ENCODE assay signal across 9 cellular contexts in the genomic region with DNA sequence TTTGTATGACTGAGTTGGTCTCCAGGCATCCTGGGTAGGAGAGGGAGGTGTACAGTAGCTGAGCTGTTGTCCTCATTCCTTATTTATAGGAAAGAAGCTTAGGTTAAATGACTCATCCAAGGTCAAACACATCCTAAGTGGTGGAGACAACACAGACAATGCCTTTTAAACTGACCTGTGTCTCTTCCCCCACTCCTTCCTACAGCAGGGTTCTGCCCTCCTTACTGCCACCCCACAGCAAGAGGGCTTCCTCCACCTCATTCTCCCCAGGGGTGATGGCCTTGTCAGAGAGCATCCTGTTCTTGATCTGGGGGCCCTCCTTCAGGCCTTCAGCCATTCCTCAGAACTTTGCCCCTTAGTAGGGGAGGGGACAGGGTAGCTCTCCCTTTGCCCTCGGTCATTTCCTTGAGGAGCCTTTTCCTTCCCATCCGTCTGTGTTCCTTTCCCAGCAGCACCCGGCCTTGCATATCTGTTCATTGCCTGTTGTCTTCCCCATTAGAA. TPM values are rescaled to one million over a fixed set of nuclear protein-coding genes. Genes with fewer than 3 reads are reported as not detected.
DNase-seq lines count a peak whose midpoint lies in the region; ATAC-seq and TF ChIP-seq lines count a peak whose summit lies in the region.
"Had no signal": no experiment of that assay in that cellular context is flagged by ENCODE, and none has a peak within 500 bp of the region (broad histone marks: within the 10 kb centered on the region; RNA-seq: fewer than 3 reads in every experiment).

No MANE protein-coding gene starts in this region.

- peaks cover 0 to 12% (median 4%) of the 10 kb centered on the region in 3 donors for H3K36me3 Mint-ChIP-seq in immature natural killer cell

- H3K27me3 ChIP-seq in Peyer's patch = no peaks in the 10 kb centered on the region
- no peaks in the 10 kb centered on the region for H3K27me3 ChIP-seq in fibroblast of lung (ENCODE audit: control insufficient read depth, insufficient read depth, low read length)
- H3K27me3 ChIP-seq in gastrocnemius medialis = no peaks in the 10 kb centered on the region

- in situ Hi-C loops in gastrocnemius medialis (cut with MboI; ENCODE audit: low sequenced_read_pairs in 4 of 4) = loop anchor here in 1 of 4 donors (10.0 kb wide), 1 partner anchor 62 kb away; the partner anchor contains the start of gene GARRE1

- peak; percentile 37 to 49 for ATAC-seq in gastrocnemius medialis
- no peak for ATAC-seq in sciatic nerve
- no peak for ATAC-seq in HG03571 (IDR thresholded peaks at IDR 0.05; ENCODE audit: unreplicated experiment)

- no peak overlapping the region for H3K9ac ChIP-seq in fibroblast of lung (ENCODE audit: insufficient read depth, low read length)

- peaks cover 43 to 48% of the 10 kb centered on the region in 2 donors for H3K4me1 Mint-ChIP-seq in immature natural killer cell

- H3K27ac Mint-ChIP-seq in immature natural killer cell = peak overlapping the region in 3 of 6 donors; percentile 18 to 62 (median 28)

- H3K9me3 ChIP-seq in Peyer's patch = no peaks in the 10 kb centered on the region
- H3K9me3 ChIP-seq in fibroblast of lung (ENCODE audit: control insufficient read depth, insufficient read depth, low read depth, low read length) = no peaks in the 10 kb centered on the region
- no peaks in the 10 kb centered on the region for H3K9me3 ChIP-seq in gastrocnemius medialis

- no peak for TF ChIP-seq POLR2A in Peyer's patch (IDR thresholded peaks at IDR 0.05)
- TF ChIP-seq POLR2A in gastrocnemius medialis (IDR thresholded peaks at IDR 0.05) = no peak

- no peak overlapping the region for H2AFZ ChIP-seq in fibroblast of lung (ENCODE audit: low read length)

- DNase-seq in EH (ENCODE audit: low read depth) (peak; percentile 63), Peyer's patch (peak in 2 of 3 donors; percentile 53 to 65), fibroblast of lung (ENCODE audit: low read depth in 2 of 2) (peak; percentile 29 to 49), gastrocnemius medialis (no peak), sciatic nerve (ENCODE audit: low spot score) (no peak), immature natural killer cell (no peak), NCI-H128 (lab: John Stamatoyannopoulos, UW; ENCODE audit: unreplicated experiment) (no peak)
- DNase-seq: NCI-H1105 had no signal

- TF ChIP-seq CTCF in Peyer's patch (IDR thresholded peaks at IDR 0.05) (no peak), fibroblast of lung (conservative IDR thresholded peaks at IDR 0.05 in 1 of 2, IDR thresholded peaks at IDR 0.05 in 1 of 2; ENCODE audit: low read depth in 1 of 2, low read length in 2 of 2) (no peak), gastrocnemius medialis (IDR thresholded peaks at IDR 0.05 in 4 of 5, conservative IDR thresholded peaks at IDR 0.05 in 1 of 5) (no peak)

- peak overlapping the region in 2 of 4 donors; percentile 36 to 54 for H3K27ac ChIP-seq in Peyer's patch
- H3K27ac ChIP-seq in fibroblast of lung (ENCODE audit: insufficient read depth, low read length) = no peak overlapping the region
- peak overlapping the region; percentile 71 to 84 (median 80) for H3K27ac ChIP-seq in gastrocnemius medialis

- H3K79me2 ChIP-seq in fibroblast of lung (ENCODE audit: control insufficient read depth, insufficient read depth, low read length) = no peaks in the 10 kb centered on the region

- peaks cover 0 to 5% (median 0%) of the 10 kb centered on the region in 3 donors for H3K36me3 ChIP-seq in Peyer's patch
- H3K36me3 ChIP-seq in fibroblast of lung (ENCODE audit: control insufficient read depth, insufficient read depth, low read length) = peaks cover 2% of the 10 kb centered on the region
- peaks cover 0 to 6% of the 10 kb centered on the region in 2 donors for H3K36me3 ChIP-seq in gastrocnemius medialis

- no peaks in the 10 kb centered on the region for H4K20me1 ChIP-seq in fibroblast of lung (ENCODE audit: control insufficient read depth, extremely low read depth, insufficient read depth, low read length)

- intact Hi-C loops in gastrocnemius medialis (cut with DNase I; ENCODE audit: low total_unique reads) (loop anchor here (5.0 kb wide), 1 partner anchor 54 kb away; no protein-coding TSS in a partner anchor), sciatic nerve (cut with DNase I) (no loop called here)

- peak overlapping the region in 2 of 5 donors; percentile 29 to 31 for H3K4me3 Mint-ChIP-seq in immature natural killer cell

- H3K27me3 Mint-ChIP-seq in immature natural killer cell (ENCODE audit: low read depth in 3 of 3) = peaks cover 0 to 1% (median 0%) of the 10 kb centered on the region in 3 donors

- H3K4me1 ChIP-seq in Peyer's patch = peaks cover 0 to 13% (median 2%) of the 10 kb centered on the region in 4 donors
- peaks cover 22% of the 10 kb centered on the region for H3K4me1 ChIP-seq in fibroblast of lung (ENCODE audit: control insufficient read depth, extremely low read depth, insufficient read depth, low read length)
- H3K4me1 ChIP-seq in gastrocnemius medialis = peaks cover 68 to 77% of the 10 kb centered on the region in 2 donors

- H3K4me3 ChIP-seq in Peyer's patch (no peak overlapping the region), fibroblast of lung (replicated peaks in 1 of 4; ENCODE audit: control extremely low read depth in 1 of 4, insufficient read depth in 1 of 4, low read depth in 3 of 4, low read length in 4 of 4) (no peak overlapping the region), gastrocnemius medialis (no peak overlapping the region)

- H3K9me3 Mint-ChIP-seq in immature natural killer cell = no peaks in the 10 kb centered on the region

- H3K4me2 ChIP-seq in fibroblast of lung (ENCODE audit: extremely low read depth, insufficient read depth, low read length) = no peak overlapping the region

RNA-seq across cellular contexts. Expression of gene GPI, which starts 48.2 kb away (rescaled TPM):
- total RNA-seq in Peyer's patch = 100 to 1,000 TPM; 191 to 292 (median 234) TPM
- total RNA-seq in fibroblast of lung = 87.6 and 112 TPM in 2 replicates
- 172 and 173 TPM in 2 replicates for polyA plus RNA-seq in fibroblast of lung
- polyA plus RNA-seq in fibroblast of lung (2012) = 273 and 285 TPM in 2 replicates
- 513 and 698 TPM in 2 replicates for polyA minus RNA-seq in fibroblast of lung (ENCODE audit: low replicate concordance)
- 100 to 1,000 TPM in 3 of 4 donors, 10 to 100 TPM in 1; 83.2 to 231 (median 173) TPM for total RNA-seq in gastrocnemius medialis
- 152 TPM for total RNA-seq in sciatic nerve
- 100 to 1,000 TPM; 112 to 161 (median 143) TPM for polyA plus RNA-seq in immature natural killer cell

Comparison
In these comparisons a context has a peak if more than half of its experiments do, and no peak if none do; other contexts are left out.
1. DNase-seq: peak in EH (single experiment), Peyer's patch (2 of 3) and fibroblast of lung (2 of 2); none in gastrocnemius medialis (0 of 2), sciatic nerve (single experiment), immature natural killer cell (0 of 3) and NCI-H128 (single experiment).
2. ATAC-seq: peak in gastrocnemius medialis (2 of 2); none in sciatic nerve (single experiment) and HG03571 (single experiment).